ENCODE assay signal across 8 cellular contexts in the genomic region with DNA sequence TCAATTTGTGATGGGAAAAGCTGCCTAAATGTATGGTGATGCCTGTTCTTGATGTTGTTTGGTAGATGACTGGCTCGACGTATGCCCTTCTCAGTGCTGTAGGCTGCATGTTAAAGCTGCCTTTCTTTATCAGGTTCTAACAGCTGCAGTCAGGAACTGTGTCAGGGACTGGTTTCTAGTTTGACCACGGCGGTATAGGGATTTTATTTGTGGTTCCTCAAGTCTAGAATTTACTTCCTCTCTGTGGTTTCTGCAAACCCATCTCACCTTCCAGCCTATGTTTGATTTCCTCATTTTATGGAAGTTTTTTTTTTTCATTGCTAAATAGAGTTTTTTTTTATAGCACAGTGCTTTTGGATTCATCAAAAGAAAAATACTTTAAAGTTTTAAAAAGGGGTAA. TPM values are rescaled to one million over a fixed set of nuclear protein-coding genes. Genes with fewer than 3 reads are reported as not detected.
DNase-seq lines count a peak whose midpoint lies in the region; ATAC-seq and TF ChIP-seq lines count a peak whose summit lies in the region.

No MANE protein-coding gene starts in this region.

- H4K20me1 ChIP-seq in DND-41 (ENCODE audit: insufficient read depth, low read length): peaks cover 88% of the 10 kb centered on the region

- peak overlapping the region; percentile 43 for H3K27ac Mint-ChIP-seq in T-helper 1 cell treated with Interleukin-12 subunit alpha and Interleukin-12 subunit beta and Interleukin-4 antibody, amounts not matched to agents 30 μg/mL and 1 μg/mL, for 36 hours

- peak overlapping the region; percentile 54 for H3K4me3 Mint-ChIP-seq in T-helper 1 cell treated with Interleukin-12 subunit alpha and Interleukin-12 subunit beta and Interleukin-4 antibody, amounts not matched to agents 30 μg/mL and 1 μg/mL, for 36 hours

- H3K9me3 ChIP-seq in DND-41 (ENCODE audit: insufficient read depth, low read length, severe bottlenecking): no peaks in the 10 kb centered on the region
- H3K9me3 ChIP-seq in testis: no peaks in the 10 kb centered on the region

- no peak overlapping the region for H2AFZ ChIP-seq in DND-41 (ENCODE audit: low read depth, low read length)

- H3K4me1 Mint-ChIP-seq in T-helper 1 cell treated with Interleukin-12 subunit alpha and Interleukin-12 subunit beta and Interleukin-4 antibody, amounts not matched to agents 30 μg/mL and 1 μg/mL, for 36 hours (ENCODE audit: low read depth): peaks cover 31% of the 10 kb centered on the region

- no peaks in the 10 kb centered on the region for H3K9me3 Mint-ChIP-seq in T-helper 1 cell treated with Interleukin-12 subunit alpha and Interleukin-12 subunit beta and Interleukin-4 antibody, amounts not matched to agents 30 μg/mL and 1 μg/mL, for 36 hours

- no peak for TF ChIP-seq POLR2A in testis (IDR thresholded peaks at IDR 0.05)

- peaks cover 46% of the 10 kb centered on the region for H3K4me1 ChIP-seq in DND-41 (ENCODE audit: insufficient read depth, low read length)
- H3K4me1 ChIP-seq in testis: peaks cover 30% of the 10 kb centered on the region

- H3K36me3 Mint-ChIP-seq in T-helper 1 cell treated with Interleukin-12 subunit alpha and Interleukin-12 subunit beta and Interleukin-4 antibody, amounts not matched to agents 30 μg/mL and 1 μg/mL, for 36 hours (ENCODE audit: low read depth): no peaks in the 10 kb centered on the region

- ATAC-seq in DND-41 (ENCODE audit: insufficient read depth, low read depth): peak; percentile 81
- ATAC-seq in GM19372 (IDR thresholded peaks at IDR 0.05; ENCODE audit: low read depth, unreplicated experiment): peak; percentile 63
- ATAC-seq in HG03175 (IDR thresholded peaks at IDR 0.05; ENCODE audit: unreplicated experiment): peak; percentile 63
- ATAC-seq in left colon: peak; percentile 33

- H3K27me3 ChIP-seq in DND-41 (ENCODE audit: insufficient read depth, low read length, poor library complexity) (no peaks in the 10 kb centered on the region), testis (no peaks in the 10 kb centered on the region)

- H3K36me3 ChIP-seq in DND-41 (ENCODE audit: insufficient read depth, low read length) (peaks cover 11% of the 10 kb centered on the region), testis (ENCODE audit: low read depth, missing control alignments) (no peaks in the 10 kb centered on the region)

- peaks cover 7% of the 10 kb centered on the region for H3K27me3 Mint-ChIP-seq in T-helper 1 cell treated with Interleukin-12 subunit alpha and Interleukin-12 subunit beta and Interleukin-4 antibody, amounts not matched to agents 30 μg/mL and 1 μg/mL, for 36 hours (ENCODE audit: low read depth)

- WGBS in testis, 2 donors: 82 to 83% methylated on average over 4 of the region's 4 CpGs

- intact Hi-C loops in left colon (cut with DNase I, micrococcal nuclease): no loop called here
- intact Hi-C loops in testis (cut with DNase I; ENCODE audit: low total_unique reads): no loop called here

- H3K79me2 ChIP-seq in DND-41 (ENCODE audit: insufficient read depth, low read length): peaks cover 38% of the 10 kb centered on the region

- peak; percentile 61 for DNase-seq in DND-41
- DNase-seq in left colon: no peak
- no peak for DNase-seq in testis
- no peak for DNase-seq in DMS153 treated with DMSO at 0.1 percent for 48 hours (lab: John Stamatoyannopoulos, UW; ENCODE audit: unreplicated experiment)
- no peak for DNase-seq in iPS-NIHi11 (ENCODE audit: low spot score)

- H3K4me2 ChIP-seq in DND-41 (ENCODE audit: insufficient read depth, low read length): 0 out of 2 replicates have a peak overlapping the region, but pooled peaks have one; percentile 37

- no peak overlapping the region for H3K9ac ChIP-seq in DND-41 (ENCODE audit: low read depth, low read length)

- H3K27ac ChIP-seq in DND-41 (ENCODE audit: low read length) (no peak overlapping the region), testis (no peak overlapping the region)

- no peak for TF ChIP-seq CTCF in DND-41 (IDR thresholded peaks at IDR 0.05; ENCODE audit: borderline replicate concordance, extremely low read depth, low read length, poor library complexity, severe bottlenecking)
- TF ChIP-seq CTCF in testis (IDR thresholded peaks at IDR 0.05): no peak

- H3K4me3 ChIP-seq in DND-41 (ENCODE audit: low read depth in 1 of 2, low read length in 2 of 2) (no peak overlapping the region), testis (no peak overlapping the region)

RNA-seq across cellular contexts. Expression of a gene that starts 26.5 kb away (rescaled TPM):
- total RNA-seq in left colon: 10 to 100 TPM; 51.4 to 52.0 TPM
- 10 to 100 TPM; 35.5 to 36.1 TPM for total RNA-seq in testis
- polyA plus RNA-seq in testis (ENCODE audit: insufficient read depth, low read depth, low replicate concordance): 16.1 TPM
